Comparison of ENCODE assay signal across 33 cellular contexts in the genomic region with DNA sequence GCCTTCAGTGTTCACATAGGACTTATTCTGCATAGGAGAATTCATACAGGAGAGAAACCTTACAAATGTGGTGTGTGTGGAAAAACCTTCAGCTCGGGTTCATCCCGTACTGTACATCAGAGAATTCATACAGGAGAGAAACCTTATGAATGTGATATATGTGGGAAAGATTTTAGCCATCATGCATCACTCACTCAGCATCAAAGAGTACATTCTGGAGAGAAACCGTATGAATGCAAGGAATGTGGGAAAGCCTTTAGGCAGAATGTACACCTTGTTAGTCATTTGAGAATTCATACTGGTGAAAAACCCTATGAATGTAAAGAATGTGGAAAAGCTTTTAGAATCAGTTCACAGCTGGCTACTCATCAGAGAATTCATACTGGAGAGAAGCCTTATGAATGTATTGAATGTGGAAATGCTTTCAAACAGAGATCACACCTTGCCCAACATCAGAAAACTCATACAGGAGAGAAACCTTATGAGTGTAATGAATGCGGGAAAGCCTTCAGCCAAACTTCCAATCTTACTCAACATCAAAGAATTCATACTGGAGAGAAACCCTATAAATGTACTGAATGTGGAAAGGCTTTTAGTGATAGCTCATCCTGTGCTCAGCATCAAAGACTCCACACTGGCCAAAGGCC. TPM values are rescaled to one million over a fixed set of nuclear protein-coding genes. Genes with fewer than 3 reads are reported as not detected.
"Had no signal": no experiment of that assay in that cellular context is flagged by ENCODE, and none has a peak within 500 bp of the region (broad histone marks: within the 10 kb centered on the region; RNA-seq: fewer than 3 reads in every experiment).

No MANE protein-coding gene starts in this region.

- H3K27ac Mint-ChIP-seq: activated CD4-positive, alpha-beta T cell treated with anti-CD3 and anti-CD28 coated beads for 36 hours; activated naive CD4-positive, alpha-beta T cell treated with anti-CD3 and anti-CD28 coated beads for 36 hours; activated naive CD8-positive, alpha-beta T cell treated with anti-CD3 and anti-CD28 coated beads for 36 hours; activated T-helper 1 cell treated with anti-CD3 and anti-CD28 coated beads, Interleukin-12 subunit alpha, Interleukin-12 subunit beta, Interleukin-2, Interleukin-4 antibody, amounts not matched to agents 30 ng/mL and 10 ng/mL and 1 ng/mL, durations not matched to agents 14 hours and 24 hours and 36 hours; naive B cell; nephron progenitor cell; progenitor cell of endocrine pancreas; stimulated activated naive B cell treated with anti-CD40 and anti-IgM and Interleukin-4, amounts not matched to agents 10 μg/mL and 1 μg/mL and 100 μg/mL, for 72 hours; T-helper 2 cell treated with Interferon-gamma antibody and Interleukin-4, amounts not matched to agents 5 μg/mL and 100 μg/mL, for 36 hours had no signal

- H3K36me3 ChIP-seq: brain microvascular endothelial cell, neutrophil had no signal

- H3K27me3 Mint-ChIP-seq: activated CD4-positive, alpha-beta T cell treated with anti-CD3 and anti-CD28 coated beads for 36 hours; activated naive CD8-positive, alpha-beta T cell treated with anti-CD3 and anti-CD28 coated beads for 36 hours; naive B cell; progenitor cell of endocrine pancreas; stimulated activated naive B cell treated with anti-CD40 and anti-IgM and Interleukin-4, amounts not matched to agents 10 μg/mL and 1 μg/mL and 100 μg/mL, for 72 hours had no signal

- H3K4me3 ChIP-seq: heart right ventricle, lung, mucosa of descending colon, smooth muscle cell, stomach, suprapubic skin, tibial nerve had no signal

- H3K27me3 ChIP-seq: brain microvascular endothelial cell, esophagus squamous epithelium, heart right ventricle, neutrophil, stomach, suprapubic skin, tibial nerve had no signal

- H3K4me3 Mint-ChIP-seq: activated CD4-positive, alpha-beta T cell treated with anti-CD3 and anti-CD28 coated beads for 36 hours; activated naive CD4-positive, alpha-beta T cell treated with anti-CD3 and anti-CD28 coated beads for 36 hours; activated naive CD8-positive, alpha-beta T cell treated with anti-CD3 and anti-CD28 coated beads for 36 hours; activated T-helper 1 cell treated with anti-CD3 and anti-CD28 coated beads, Interleukin-12 subunit alpha, Interleukin-12 subunit beta, Interleukin-2, Interleukin-4 antibody, amounts not matched to agents 30 ng/mL and 10 ng/mL and 1 ng/mL, durations not matched to agents 14 hours and 24 hours and 36 hours; nephron progenitor cell; stimulated activated naive B cell treated with anti-CD40 and anti-IgM and Interleukin-4, amounts not matched to agents 10 μg/mL and 1 μg/mL and 100 μg/mL, for 72 hours; T-helper 2 cell treated with Interferon-gamma antibody and Interleukin-4, amounts not matched to agents 5 μg/mL and 100 μg/mL, for 36 hours had no signal

- H3K4me2 ChIP-seq: smooth muscle cell had no signal

- H3K4me1 Mint-ChIP-seq: activated CD4-positive, alpha-beta T cell treated with anti-CD3 and anti-CD28 coated beads for 36 hours; activated naive CD8-positive, alpha-beta T cell treated with anti-CD3 and anti-CD28 coated beads for 36 hours; naive B cell; nephron progenitor cell; stimulated activated naive B cell treated with anti-CD40 and anti-IgM and Interleukin-4, amounts not matched to agents 10 μg/mL and 1 μg/mL and 100 μg/mL, for 72 hours had no signal

- H3K4me1 ChIP-seq: esophagus squamous epithelium, heart right ventricle, stomach, suprapubic skin, tibial nerve had no signal

- DNase-seq: activated CD4-positive, alpha-beta T cell treated with anti-CD3 and anti-CD28 coated beads for 36 hours; activated CD4-positive, alpha-beta T cell treated with anti-CD3 and anti-CD28 coated beads, Interleukin-2, amount 50 U/mL, for 48 hours; activated CD4-positive, CD25-positive, alpha-beta regulatory T cell; activated CD8-positive, alpha-beta memory T cell treated with anti-CD3 and anti-CD28 coated beads, Interleukin-2, amount 50 U/mL, for 4 hours; activated effector memory CD4-positive, alpha-beta T cell treated with anti-CD3 and anti-CD28 coated beads, Interleukin-2, amount 50 U/mL, for 16 hours; activated naive CD4-positive, alpha-beta T cell treated with anti-CD3 and anti-CD28 coated beads for 36 hours; activated naive CD8-positive, alpha-beta T cell treated with anti-CD3 and anti-CD28 coated beads for 36 hours; activated T-cell treated with anti-CD3 and anti-CD28 coated beads, Interleukin-2, amount 50 U/mL, for 1 hour; amniotic stem cell; brain microvascular endothelial cell; cortex of kidney; esophagus squamous epithelium; foreskin melanocyte; heart right ventricle; kidney glomerular epithelial cell; mesendoderm; mucosa of descending colon; naive B cell; nephron progenitor cell; stimulated activated CD4-positive, alpha-beta T cell treated with anti-CD3 and anti-CD28 coated beads, Interleukin-1b, Interleukin-23, amount 100 ng/mL, for 48 hours; stimulated activated CD4-positive, alpha-beta T cell treated with anti-CD3 and anti-CD28 coated beads, Interleukin-4, amount 100 ng/mL, for 4 hours; stimulated activated naive B cell treated with anti-CD40 and anti-IgM and Interleukin-4, amounts not matched to agents 10 μg/mL and 1 μg/mL and 100 μg/mL, for 72 hours; stomach; T-helper 1 cell had no signal

- H3K27ac ChIP-seq: brain microvascular endothelial cell, esophagus squamous epithelium, heart right ventricle, neutrophil, stomach, suprapubic skin, tibial nerve had no signal

RNA-seq across cellular contexts. Expression of a gene that starts 17.7 kb away (rescaled TPM):
- total RNA-seq: osteocyte, progenitor cell of endocrine pancreas had no signal

RNA-seq across cellular contexts. Expression of a gene that starts 48.2 kb away (rescaled TPM):
- total RNA-seq: osteocyte, progenitor cell of endocrine pancreas had no signal
